30 cellular contexts compared by ENCODE assay signal in genomic region chr13:110886475-110887241, GRCh38. TPM values are rescaled to one million over a fixed set of nuclear protein-coding genes. Genes with fewer than 3 reads are reported as not detected.
DNase-seq lines count a peak whose midpoint lies in the region; ATAC-seq, FAIRE-seq and TF ChIP-seq lines count a peak whose summit lies in the region.
"Had no signal": no experiment of that assay in that cellular context is flagged by ENCODE, and none has a peak within 500 bp of the region (broad histone marks: within the 10 kb centered on the region; RNA-seq: fewer than 3 reads in every experiment).

No MANE protein-coding gene starts in this region.

- POLR2A ChIA-PET in A549 (lab: Yijun Ruan, JAX) = interaction anchor here (0.6 kb wide), 1 partner anchor 12 kb away, joined by 8 read pairs; no protein-coding TSS in a partner anchor

- TF ChIP-seq EP300 in A549 (IDR thresholded peaks at IDR 0.05) = no peak

- no peaks in the 10 kb centered on the region for H3K79me2 ChIP-seq in GM23338 (replicated peaks; ENCODE audit: insufficient read depth)

- H3K9me3 Mint-ChIP-seq in GM23338 (no peaks in the 10 kb centered on the region; the same call in 2 of the 3 replicates), naive B cell (no peaks in the 10 kb centered on the region)
- H3K9me3 Mint-ChIP-seq: activated CD4-positive, alpha-beta T cell treated with anti-CD3 and anti-CD28 coated beads, Interleukin-2, amount 10 ng/mL, durations not matched to agents 24 days and 14 days; activated naive CD8-positive, alpha-beta T cell treated with anti-CD3 and anti-CD28 coated beads, Interleukin-2, amount 50 U/mL, for 24 hours; HFFc6; stimulated activated memory B cell treated with anti-CD40 and anti-IgM and Interleukin-4, amounts not matched to agents 10 μg/mL and 1 μg/mL and 100 μg/mL, for 72 hours; T-cell had no signal

- H3K27ac Mint-ChIP-seq in GM23338 (peak overlapping the region; percentile 78), naive B cell (peak overlapping the region in 4 of 6 donors; percentile 27 to 60 (median 52))
- H3K27ac Mint-ChIP-seq: activated CD4-positive, alpha-beta T cell treated with anti-CD3 and anti-CD28 coated beads, Interleukin-2, amount 10 ng/mL, durations not matched to agents 24 days and 14 days; activated naive CD8-positive, alpha-beta T cell treated with anti-CD3 and anti-CD28 coated beads, Interleukin-2, amount 50 U/mL, for 24 hours; HFFc6; stimulated activated memory B cell treated with anti-CD40 and anti-IgM and Interleukin-4, amounts not matched to agents 10 μg/mL and 1 μg/mL and 100 μg/mL, for 72 hours; T-cell had no signal

- no peak for DNase-seq in A549 (ENCODE audit: low read depth in 1 of 2, low spot score in 1 of 2)
- DNase-seq in GM23338 (ENCODE audit: low spot score) = peak; percentile 59
- peak; percentile 15 for DNase-seq in SW480 (ENCODE audit: low spot score)
- no peak for DNase-seq in naive B cell
- no peak for DNase-seq in spleen
- no peak for DNase-seq in activated effector memory CD4-positive, alpha-beta T cell treated with anti-CD3 and anti-CD28 coated beads, Interleukin-2, amount 50 U/mL, for 16 hours
- DNase-seq: activated CD4-positive, alpha-beta T cell treated with anti-CD3 and anti-CD28 coated beads, Interleukin-2, amount 10 ng/mL, durations not matched to agents 24 days and 14 days; activated gamma-delta T cell treated with Interleukin-2 at 50 U/mL for 16 hours; activated naive CD8-positive, alpha-beta T cell treated with anti-CD3 and anti-CD28 coated beads, Interleukin-2, amount 50 U/mL, for 24 hours; activated T-cell treated with anti-CD3 and anti-CD28 coated beads, Interleukin-2, amount 50 U/mL, for 1 hour; colonic mucosa; effector memory CD4-positive, alpha-beta T cell; erythroblast; HFFc6; left ventricle myocardium inferior; NCI-H2029; NCI-H2227 treated with DMSO at 0.1 percent for 48 hours; NCI-H526 treated with DMSO at 0.1 percent for 48 hours; SJCRH30; stimulated activated CD4-positive, alpha-beta T cell treated with anti-CD3 and anti-CD28 coated beads, Interleukin-15, amount 100 ng/mL, for 24 hours; T-cell had no signal

- intact Hi-C loops in spleen (cut with DNase I; ENCODE audit: low total_unique reads) = no loop called here

- H3K4me1 ChIP-seq in A549 (no peaks in the 10 kb centered on the region), GM23338 (ENCODE audit: insufficient read depth) (peaks cover 31% of the 10 kb centered on the region), spleen (peaks cover 0 to 16% (median 4%) of the 10 kb centered on the region in 6 donors)
- H3K4me1 ChIP-seq: colonic mucosa, SJCRH30 had no signal

- H3K27ac ChIP-seq in A549 = no peak overlapping the region
- H3K27ac ChIP-seq in GM23338 (ENCODE audit: low read depth) = peak overlapping the region; percentile 78
- H3K27ac ChIP-seq in spleen = no peak overlapping the region
- H3K27ac ChIP-seq: BLaER1 treated with 17β-estradiol and CSF1 and Interleukin-3, amounts not matched to agents 10 nM and 100 nM; colonic mucosa; HL-60; SJCRH30; suprapubic skin had no signal

- WGBS in A549 (ENCODE audit: missing lambda C conversion rate) = 89% methylated on average over 3 of the region's 5 CpGs
- WGBS in spleen, 5 donors = 73 to 80% (median 75%) methylated on average over 5 of the region's 5 CpGs

- H3K27me3 ChIP-seq in GM23338 (ENCODE audit: insufficient read depth) (no peaks in the 10 kb centered on the region), spleen (replicated peaks in 1 of 7) (no peaks in the 10 kb centered on the region)
- H3K27me3 ChIP-seq: BLaER1 treated with 17β-estradiol and CSF1 and Interleukin-3, amounts not matched to agents 10 nM and 100 nM; colonic mucosa; SJCRH30; suprapubic skin had no signal

- H4K20me1 ChIP-seq in GM23338 (replicated peaks; ENCODE audit: insufficient read depth) = peaks cover 13% of the 10 kb centered on the region; the same call in 1 of the 2 replicates

- H3K36me3 ChIP-seq in GM23338 (ENCODE audit: insufficient read depth) (no peaks in the 10 kb centered on the region), spleen (peaks cover 0 to 26% (median 4%) of the 10 kb centered on the region in 6 donors)
- H3K36me3 ChIP-seq: colonic mucosa, suprapubic skin had no signal

- ATAC-seq in A549 (peak; percentile 52 to 55; a peak in 3 of 6 replicates), GM23338 (peak; percentile 60), naive B cell (ENCODE audit: low read depth in 2 of 2) (no peak), HG03354 (IDR thresholded peaks at IDR 0.05; ENCODE audit: poor library complexity, severe bottlenecking, unreplicated experiment) (no peak), HG02981 (IDR thresholded peaks at IDR 0.05; ENCODE audit: unreplicated experiment) (no peak)
- ATAC-seq: activated naive CD8-positive, alpha-beta T cell treated with anti-CD3 and anti-CD28 coated beads, Interleukin-2, amount 50 U/mL, for 24 hours; stimulated activated memory B cell treated with anti-CD40 and anti-IgM and Interleukin-4, amounts not matched to agents 10 μg/mL and 1 μg/mL and 100 μg/mL, for 72 hours; T-cell had no signal

- H3K4me3 ChIP-seq in A549 (no peak overlapping the region), GM23338 (no peak overlapping the region), spleen (no peak overlapping the region)
- H3K4me3 ChIP-seq: BLaER1 treated with 17β-estradiol and CSF1 and Interleukin-3, amounts not matched to agents 10 nM and 100 nM; colonic mucosa; left ventricle myocardium inferior; SJCRH30; suprapubic skin had no signal

- no peak for FAIRE-seq in A549 (lab: Jason Lieb, UNC)
- FAIRE-seq: astrocyte, keratinocyte, RCC 7860 had no signal

- no peak for TF ChIP-seq RAD21 in A549 (conservative IDR thresholded peaks at IDR 0.05 in 1 of 2, IDR thresholded peaks at IDR 0.05 in 1 of 2)

- H3K4me1 Mint-ChIP-seq in GM23338 (peaks cover 48% of the 10 kb centered on the region), naive B cell (peaks cover 0 to 4% (median 0%) of the 10 kb centered on the region in 3 donors)

- TF ChIP-seq CTCF in A549 (IDR thresholded peaks at IDR 0.05) (no peak), GM23338 (conservative IDR thresholded peaks at IDR 0.05; ENCODE audit: low read depth in 2 of 2) (no peak), spleen (IDR thresholded peaks at IDR 0.05 in 8 of 11, conservative IDR thresholded peaks at IDR 0.05 in 3 of 11) (no peak)

- CTCF ChIA-PET in A549 (lab: Yijun Ruan, JAX) = interaction anchor here (0.7 to 1.4 kb wide), 2 partner anchors 28 to 106 kb away, joined by 3 to 4 read pairs; partner anchors contain the start of gene ANKRD10

- H3F3A ChIP-seq in GM23338 (replicated peaks; ENCODE audit: low read depth) = peaks cover 11% of the 10 kb centered on the region; the same call in 1 of the 2 replicates

- H2AFZ ChIP-seq in GM23338 = no peak overlapping the region

- H3K9me3 ChIP-seq in A549 (no peaks in the 10 kb centered on the region), spleen (no peaks in the 10 kb centered on the region)
- H3K9me3 ChIP-seq: BLaER1 treated with 17β-estradiol and CSF1 and Interleukin-3, amounts not matched to agents 10 nM and 100 nM; colonic mucosa; left ventricle myocardium inferior; SJCRH30; suprapubic skin had no signal

- peaks cover 6% of the 10 kb centered on the region; the same call in 2 of the 3 replicates for H3K36me3 Mint-ChIP-seq in GM23338 (ENCODE audit: low read depth)
- H3K36me3 Mint-ChIP-seq in naive B cell = no peaks in the 10 kb centered on the region
- H3K36me3 Mint-ChIP-seq: T-cell had no signal

- H3K4me3 Mint-ChIP-seq in GM23338 (no peak overlapping the region), naive B cell (no peak overlapping the region)
- H3K4me3 Mint-ChIP-seq: activated CD4-positive, alpha-beta T cell treated with anti-CD3 and anti-CD28 coated beads, Interleukin-2, amount 10 ng/mL, durations not matched to agents 24 days and 14 days; activated naive CD8-positive, alpha-beta T cell treated with anti-CD3 and anti-CD28 coated beads, Interleukin-2, amount 50 U/mL, for 24 hours; HFFc6; stimulated activated memory B cell treated with anti-CD40 and anti-IgM and Interleukin-4, amounts not matched to agents 10 μg/mL and 1 μg/mL and 100 μg/mL, for 72 hours; T-cell had no signal

- H3K9me2 ChIP-seq in GM23338 (ENCODE audit: insufficient read depth) = no peaks in the 10 kb centered on the region

- no peak overlapping the region for H3K4me2 ChIP-seq in A549
- H3K4me2 ChIP-seq in GM23338 = no peak overlapping the region
- H3K4me2 ChIP-seq: BLaER1 treated with 17β-estradiol and CSF1 and Interleukin-3, amounts not matched to agents 10 nM and 100 nM had no signal

- H3K27me3 Mint-ChIP-seq in GM23338 (ENCODE audit: insufficient read depth, low read depth, poor library complexity) (peaks cover 13% of the 10 kb centered on the region), naive B cell (no peaks in the 10 kb centered on the region)
- H3K27me3 Mint-ChIP-seq: activated CD4-positive, alpha-beta T cell treated with anti-CD3 and anti-CD28 coated beads, Interleukin-2, amount 10 ng/mL, durations not matched to agents 24 days and 14 days; activated naive CD8-positive, alpha-beta T cell treated with anti-CD3 and anti-CD28 coated beads, Interleukin-2, amount 50 U/mL, for 24 hours; stimulated activated memory B cell treated with anti-CD40 and anti-IgM and Interleukin-4, amounts not matched to agents 10 μg/mL and 1 μg/mL and 100 μg/mL, for 72 hours; T-cell had no signal

- no peak for TF ChIP-seq POLR2A in A549 (IDR thresholded peaks at IDR 0.05; ENCODE audit: low read length)
- TF ChIP-seq POLR2A in spleen (IDR thresholded peaks at IDR 0.05) = no peak

TF ChIP-seq in A549, 52 proteins besides CTCF, POLR2A, EP300 and RAD21 (continues in another document):
- TF ChIP-seq CHD4 (IDR thresholded peaks at IDR 0.05; ENCODE audit: borderline replicate concordance) (no peak), BHLHE40 (IDR thresholded peaks at IDR 0.05; ENCODE audit: low read depth, low read length) (no peak), FOSL2 (IDR thresholded peaks at IDR 0.05) (no peak), FOSL2 (CRISPR knock-in tag; IDR thresholded peaks at IDR 0.05) (no peak)

TF ChIP-seq in GM23338, 12 proteins besides CTCF, POLR2A, EP300 and RAD21:
- no peak for TF ChIP-seq EZH2phosphoT487 (IDR thresholded peaks at IDR 0.05; ENCODE audit: unreplicated experiment)
- peak; percentile 30; the same call in 1 of the 2 replicates for TF ChIP-seq POLR2AphosphoS5 (IDR thresholded peaks at IDR 0.05; ENCODE audit: low read depth)
TF ChIP-seq in GM23338: peak in this region for 1.

RNA-seq across cellular contexts. Expression of gene ANKRD10, which starts 28.2 kb away (rescaled TPM):
- polyA plus RNA-seq in A549 (2011; rRNA removed) (60.2 and 66.0 TPM in 2 replicates), A549 (2017; fragmentation: RNase III; extraction: RNeasy Plus Mini Kit Qiagen cat#74134 plus additional on column Dnase treatment) (27.8 to 35.9 TPM (median 32.1 TPM) in 3 replicates), GM23338 (2016; fragmentation: Nextera tagmentation; extraction: Ambion mirVana) (210 and 277 TPM in 2 replicates), naive B cell (ENCODE audit: low read depth in 6 of 6) (100 to 1,000 TPM in 4 of 6 donors, 10 to 100 TPM in 2; 85.0 to 127 (median 111) TPM), spleen (100 to 1,000 TPM; 122 to 179 (median 144) TPM)
- polyA plus RNA-seq in A549 (2012; cell fraction: cytosol; rRNA removed) = 23.3 and 26.1 TPM in 2 replicates
- polyA plus RNA-seq in A549 (2012; cell fraction: nucleus; rRNA removed) = 72.9 and 89.4 TPM in 2 replicates
- polyA minus RNA-seq in A549 (2011; rRNA and poly(A)+ RNA removed) = 56.5 and 92.3 TPM in 2 replicates
- 224 and 250 TPM in 2 replicates for total RNA-seq in GM23338 (2014; rRNA removed; shearing (Covaris generic))
- total RNA-seq in spleen = 100 to 1,000 TPM; 165 to 253 (median 191) TPM

Comparison
In these comparisons a context has a peak if more than half of its experiments do, and no peak if none do; other contexts are left out.
1. ATAC-seq: peak in A549 (2 of 2) and GM23338 (single experiment); none in naive B cell (0 of 2), HG03354 (single experiment) and HG02981 (single experiment).
2. DNase-seq: peak in GM23338 (single experiment) and SW480 (single experiment); none in A549 (0 of 2), naive B cell (single experiment), spleen (single experiment) and activated effector memory CD4-positive, alpha-beta T cell treated with anti-CD3 and anti-CD28 coated beads, Interleukin-2, amount 50 U/mL, for 16 hours (single experiment).